ENCODE assay signal across 6 cellular contexts in genomic region chr20:5426026-5426425, GRCh38.
"Had no signal": no experiment of that assay in that cellular context is flagged by ENCODE, and none has a peak within 500 bp of the region (broad histone marks: within the 10 kb centered on the region; RNA-seq: fewer than 3 reads in every experiment).

No MANE protein-coding gene starts in this region.

- H3K4me2 ChIP-seq: KMS-11 had no signal

- H3K4me3 ChIP-seq: K562 had no signal

- DNase-seq: IMR-90, KBM-7, KG1 had no signal

- H3K27ac ChIP-seq: HL-60, KMS-11 had no signal

- H3K9ac ChIP-seq: KMS-11 had no signal
